In the genomic region with DNA sequence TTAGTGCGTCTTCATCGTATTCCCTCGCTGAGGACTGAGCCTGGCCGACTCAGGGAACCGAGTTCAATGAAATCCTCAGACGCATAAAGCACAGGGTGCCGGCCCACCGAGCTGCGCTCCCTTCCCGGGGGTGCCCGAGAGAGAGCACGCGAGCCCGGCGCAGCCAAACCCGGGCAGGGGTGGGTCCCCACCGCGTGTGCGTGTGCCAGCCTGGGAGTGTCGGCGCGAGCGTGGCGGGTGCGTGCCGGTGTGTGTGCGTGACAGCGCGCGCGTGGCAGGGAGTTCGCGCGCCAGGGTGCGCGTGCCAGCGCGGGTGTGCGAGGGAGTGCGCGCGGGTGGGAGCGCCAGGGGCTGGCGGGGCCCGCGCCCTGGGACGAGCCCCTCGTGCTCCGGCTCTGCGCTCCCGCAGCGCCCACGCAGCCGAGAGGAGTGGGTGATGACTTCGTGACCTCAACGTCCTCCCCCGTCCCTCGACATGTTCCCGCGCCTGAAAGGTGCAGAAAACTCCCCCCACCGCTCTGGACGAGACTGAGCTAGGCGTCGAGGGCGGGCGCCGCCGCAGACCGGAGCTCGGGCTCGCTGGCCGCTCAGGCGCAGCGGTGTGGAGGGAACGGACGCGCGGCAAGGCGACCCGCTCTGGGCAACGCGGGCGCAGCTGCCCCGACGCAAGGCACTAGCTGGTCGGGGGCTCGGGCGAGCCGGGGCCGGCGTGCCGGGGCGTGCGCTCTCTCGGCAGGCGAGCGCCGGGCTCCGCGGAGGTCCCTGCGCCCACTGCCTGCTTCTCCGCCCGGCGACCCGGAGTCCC, we compare ENCODE assay signal across 8 cellular contexts.
A peak's percentile ranks its signal among the peaks of the same experiment; 100 is the strongest.
DNase-seq lines count a peak whose midpoint lies in the region; ATAC-seq and TF ChIP-seq lines count a peak whose summit lies in the region.

No MANE protein-coding gene starts in this region.

- H4K5ac ChIP-seq in IMR-90 (ENCODE audit: low read depth, low read length) = peak overlapping the region; percentile 94

- H3K18ac ChIP-seq in IMR-90 (ENCODE audit: low read depth, low read length) = peak overlapping the region; percentile 85

- H2BK120ac ChIP-seq in IMR-90 (ENCODE audit: low read depth, low read length) = peak overlapping the region; percentile 94

- no peak for TF ChIP-seq RAD21 in IMR-90 (IDR thresholded peaks at IDR 0.05; ENCODE audit: low read length)

- peak overlapping the region; percentile 69 for H4K91ac ChIP-seq in IMR-90 (ENCODE audit: insufficient read depth, low read depth, low read length)

- H4K8ac ChIP-seq in IMR-90 (ENCODE audit: low read depth in 2 of 2, low read length in 2 of 2) = peak overlapping the region; percentile 17 to 92; a peak in 3 of 4 replicates

- no peak overlapping the region for H3K27ac Mint-ChIP-seq in activated T-cell treated with anti-CD3 and anti-CD28 coated beads, Interleukin-2, amount 50 U/mL, for 72 hours

- peak overlapping the region; percentile 74 for H2AK9ac ChIP-seq in IMR-90 (replicated peaks; ENCODE audit: low read depth, low read length, poor library complexity)

- H2AK5ac ChIP-seq in IMR-90 (ENCODE audit: low read depth, low read length) = peak overlapping the region; percentile 40; the same call in 1 of the 2 replicates

- no peaks in the 10 kb centered on the region for H4K20me1 ChIP-seq in IMR-90 (ENCODE audit: insufficient read depth, low read length)

- peak overlapping the region; percentile 59; the same call in 2 of the 3 replicates for H2BK15ac ChIP-seq in IMR-90 (ENCODE audit: low read depth, low read length)

- POLR2A ChIA-PET in IMR-90 (lab: Charles Lee; ENCODE audit: unreplicated experiment) = no interaction called here

- BruUV-seq in IMR-90 (replicated peaks; lab: Mats Ljungman, UMichigan) = no TSS peak

- TF ChIP-seq POLR2A in IMR-90 (IDR thresholded peaks at IDR 0.05; ENCODE audit: low read depth, low read length) = no peak

- peak; percentile 74 for ATAC-seq in GM21529 (IDR thresholded peaks at IDR 0.05; ENCODE audit: unreplicated experiment)
- ATAC-seq in IMR-90 (ENCODE audit: low read depth) = peak; percentile 75
- ATAC-seq in activated T-cell treated with anti-CD3 and anti-CD28 coated beads, Interleukin-2, amount 50 U/mL, for 72 hours (replicated peaks in 1 of 2) = peak; percentile 83 to 84
- ATAC-seq in aorta (ENCODE audit: low FRiP score) = peak; percentile 71

- H3K4me2 ChIP-seq in IMR-90 (ENCODE audit: low read depth, low read length) = peak overlapping the region; percentile 93

- H3K79me1 ChIP-seq in IMR-90 (ENCODE audit: low read depth in 1 of 2, low read length in 2 of 2) = no peaks in the 10 kb centered on the region

- H3K4me1 ChIP-seq in ES-I3 (ENCODE audit: insufficient read depth, low read length) (peaks cover 25% of the 10 kb centered on the region; the same call in 1 of the 2 replicates), IMR-90 (ENCODE audit: control insufficient read depth, insufficient read depth, low read length) (peaks cover 14% of the 10 kb centered on the region), aorta (ENCODE audit: control insufficient read depth in 1 of 2, insufficient read depth in 2 of 2, low read length in 2 of 2) (peaks cover 0 to 2% of the 10 kb centered on the region in 2 donors)

- peak overlapping the region; percentile 96 for H3K4ac ChIP-seq in IMR-90 (ENCODE audit: low read depth, low read length)

- no peaks in the 10 kb centered on the region for H3K9me3 Mint-ChIP-seq in activated T-cell treated with anti-CD3 and anti-CD28 coated beads, Interleukin-2, amount 50 U/mL, for 72 hours

- H3K36me3 ChIP-seq in ES-I3 (ENCODE audit: insufficient read depth, low read length) (no peaks in the 10 kb centered on the region), IMR-90 (ENCODE audit: control insufficient read depth, insufficient read depth, low read length) (no peaks in the 10 kb centered on the region), aorta (ENCODE audit: control insufficient read depth in 1 of 2, insufficient read depth in 2 of 2, low read length in 1 of 2) (no peaks in the 10 kb centered on the region)

- peak overlapping the region; percentile 61 for H3K4me3 ChIP-seq in IMR-90 (ENCODE audit: insufficient read depth, low read depth, low read length)
- H3K4me3 ChIP-seq in aorta (ENCODE audit: low read length in 2 of 2) = peak overlapping the region; percentile 42 to 62

- H3K56ac ChIP-seq in IMR-90 (ENCODE audit: extremely low read depth, insufficient read depth, low read length) = peak overlapping the region; percentile 51; the same call in 1 of the 2 replicates

- H3K9me3 ChIP-seq in ES-I3 (ENCODE audit: control insufficient read depth, insufficient read depth, low read length) (no peaks in the 10 kb centered on the region), IMR-90 (ENCODE audit: control insufficient read depth, insufficient read depth, low read length) (no peaks in the 10 kb centered on the region), aorta (ENCODE audit: control insufficient read depth, low read length) (no peaks in the 10 kb centered on the region)

- peak overlapping the region; percentile 87 for H3K23ac ChIP-seq in IMR-90 (ENCODE audit: low read depth, low read length)

- 4% methylated on average over 20 of the region's 105 CpGs; no CpG with 5 or more reads in 1 of the 2 experiments for WGBS in IMR-90 (ENCODE audit: extremely low coverage in 2 of 2, insufficient read length in 1 of 2), 2 experiments
- WGBS in aorta, 2 donors = 0 to 1% methylated on average over 81 to 105 of the region's 105 CpGs

- peak overlapping the region; percentile 90 for H2AFZ ChIP-seq in IMR-90 (replicated peaks; ENCODE audit: low read length, poor library complexity)

- H3K27me3 Mint-ChIP-seq in activated T-cell treated with anti-CD3 and anti-CD28 coated beads, Interleukin-2, amount 50 U/mL, for 72 hours (ENCODE audit: low read depth) = peaks cover 73% of the 10 kb centered on the region

- H3K14ac ChIP-seq in IMR-90 (replicated peaks; ENCODE audit: low read depth, low read length) = peak overlapping the region; percentile 87

- no peak for TF ChIP-seq CTCF in IMR-90 (conservative IDR thresholded peaks at IDR 0.05; ENCODE audit: low read depth, low read length)

- in situ Hi-C loops in IMR-90 (cut with MboI; ENCODE audit: low sequenced_read_pairs) = no loop called here

- intact Hi-C loops in IMR-90 (cut with micrococcal nuclease) = loop anchor here (5.0 to 10.0 kb wide), 5 partner anchors 135 to 575 kb away; a partner anchor contains a TSS
- intact Hi-C loops in aorta (cut with DNase I) = loop anchor here in 1 of 2 donors (10.0 kb wide), 1 partner anchor 578 kb away; no protein-coding TSS in a partner anchor

- peak overlapping the region; percentile 61 for H3K27ac ChIP-seq in IMR-90 (ENCODE audit: insufficient read depth, low read length)
- no peak overlapping the region for H3K27ac ChIP-seq in aorta (ENCODE audit: low read depth in 1 of 2, low read length in 2 of 2)

- H3K9ac ChIP-seq in ES-I3 (ENCODE audit: low read depth, low read length) (peak overlapping the region; percentile 70), IMR-90 (ENCODE audit: low read depth, low read length) (peak overlapping the region; percentile 73)

- H3K36me3 Mint-ChIP-seq in activated T-cell treated with anti-CD3 and anti-CD28 coated beads, Interleukin-2, amount 50 U/mL, for 72 hours (ENCODE audit: insufficient read depth in 2 of 2) = no peaks in the 10 kb centered on the region

- dilution Hi-C loops in IMR-90 (cut with HindIII; ENCODE audit: low sequenced_read_pairs, unreplicated experiment) = no loop called here

- H3K27me3 ChIP-seq in IMR-90 (ENCODE audit: control insufficient read depth, insufficient read depth, low read length) (no peaks in the 10 kb centered on the region), aorta (ENCODE audit: control insufficient read depth in 1 of 2, insufficient read depth in 2 of 2, low read length in 1 of 2) (no peaks in the 10 kb centered on the region)

- peaks cover 15% of the 10 kb centered on the region for H3K4me1 Mint-ChIP-seq in activated T-cell treated with anti-CD3 and anti-CD28 coated beads, Interleukin-2, amount 50 U/mL, for 72 hours (ENCODE audit: low read depth)

- peak overlapping the region; percentile 69 for H2BK20ac ChIP-seq in IMR-90 (ENCODE audit: low read depth, low read length)

- H3K4me3 Mint-ChIP-seq in activated T-cell treated with anti-CD3 and anti-CD28 coated beads, Interleukin-2, amount 50 U/mL, for 72 hours = peak overlapping the region; percentile 78 to 80

- CTCF ChIA-PET in IMR-90 (lab: Yijun Ruan, JAX) = interaction anchor here (1.0 kb wide), 1 partner anchor 424 kb away, joined by 4 read pairs; no protein-coding TSS in a partner anchor

- DNase-seq in IMR-90 (peak; percentile 31), glomerular visceral epithelial cell (ENCODE audit: extremely low spot score) (peak; percentile 51), occipital lobe (lab: John Stamatoyannopoulos, UW) (peak; percentile 68), aorta (peak; percentile 56 to 81), NCI-H1048 (lab: John Stamatoyannopoulos, UW) (no peak)
- peak; percentile 36 to 58 for DNase-seq in activated T-cell treated with anti-CD3 and anti-CD28 coated beads, Interleukin-2, amount 50 U/mL, for 72 hours

- H2BK5ac ChIP-seq in IMR-90 (ENCODE audit: low read depth, low read length, poor library complexity, severe bottlenecking) = peak overlapping the region; percentile 71

- no peaks in the 10 kb centered on the region for H3K9me1 ChIP-seq in IMR-90 (ENCODE audit: insufficient read depth, low read length)

TF ChIP-seq in IMR-90, 13 proteins besides CTCF, POLR2A, EP300 and RAD21:
- TF ChIP-seq SMC3 (IDR thresholded peaks at IDR 0.05; ENCODE audit: low read depth, low read length) (no peak), BHLHE40 (IDR thresholded peaks at IDR 0.05; ENCODE audit: low read depth, low read length) (peak; percentile 40; the same call in 1 of the 2 replicates)
